In genomic region chr1:32724678-32725594, GRCh38 we compare ENCODE assay signal across 9 cellular contexts. TPM values are rescaled to one million over a fixed set of nuclear protein-coding genes. Genes with fewer than 3 reads are reported as not detected.
A peak's percentile ranks its signal among the peaks of the same experiment; 100 is the strongest.
DNase-seq lines count a peak whose midpoint lies in the region; ATAC-seq and TF ChIP-seq lines count a peak whose summit lies in the region.
"Had no signal": no experiment of that assay in that cellular context is flagged by ENCODE, and none has a peak within 500 bp of the region (broad histone marks: within the 10 kb centered on the region; RNA-seq: fewer than 3 reads in every experiment).

No MANE protein-coding gene starts in this region.

- peaks cover 10% of the 10 kb centered on the region for H3K27me3 Mint-ChIP-seq in GM23338 (ENCODE audit: insufficient read depth, low read depth, poor library complexity)
- peaks cover 17% of the 10 kb centered on the region for H3K27me3 Mint-ChIP-seq in dendritic cell treated with granulocyte-macrophage colony-stimulating factor and Interleukin-4, amounts not matched to agents 40 ng/mL and 50 ng/mL, for 4 days
- H3K27me3 Mint-ChIP-seq in natural killer cell treated with Interleukin-12 subunit alpha and Interleukin-12 subunit beta and Interleukin-15 and Interleukin-18, amount 100 ng/mL, for 72 hours = peaks cover 9 to 13% of the 10 kb centered on the region in 2 donors

- TF ChIP-seq CTCF in 22Rv1 (IDR thresholded peaks at IDR 0.05) = no peak
- TF ChIP-seq CTCF in GM23338 (conservative IDR thresholded peaks at IDR 0.05; ENCODE audit: low read depth in 2 of 2) = no peak
- no peak for TF ChIP-seq CTCF in RWPE2 (IDR thresholded peaks at IDR 0.05; ENCODE audit: poor library complexity, severe bottlenecking)

- no peaks in the 10 kb centered on the region for H3K9me3 ChIP-seq in RWPE2 (ENCODE audit: severe bottlenecking)
- H3K9me3 ChIP-seq: tibial artery had no signal

- H3K36me3 ChIP-seq in GM23338 (ENCODE audit: insufficient read depth) = no peaks in the 10 kb centered on the region
- H3K36me3 ChIP-seq in RWPE2 (ENCODE audit: low read depth) = no peaks in the 10 kb centered on the region
- H3K36me3 ChIP-seq: tibial artery had no signal

- ATAC-seq in GM23338 (peak; percentile 76), RWPE2 (ENCODE audit: low read depth) (peak; percentile 97)
- ATAC-seq in natural killer cell treated with Interleukin-12 subunit alpha and Interleukin-12 subunit beta and Interleukin-15 and Interleukin-18, amount 100 ng/mL, for 72 hours = peak; percentile 62 to 71

- H3K79me2 ChIP-seq in GM23338 (replicated peaks; ENCODE audit: insufficient read depth) = no peaks in the 10 kb centered on the region

- peak overlapping the region; percentile 58 for H3K27ac Mint-ChIP-seq in GM23338
- peak overlapping the region; percentile 33 for H3K27ac Mint-ChIP-seq in dendritic cell treated with granulocyte-macrophage colony-stimulating factor and Interleukin-4, amounts not matched to agents 40 ng/mL and 50 ng/mL, for 4 days
- peak overlapping the region in 1 of 2 donors; percentile 28 for H3K27ac Mint-ChIP-seq in natural killer cell treated with Interleukin-12 subunit alpha and Interleukin-12 subunit beta and Interleukin-15 and Interleukin-18, amount 100 ng/mL, for 72 hours

- peaks cover 13% of the 10 kb centered on the region; the same call in 1 of the 2 replicates for H3K4me1 ChIP-seq in GM23338 (ENCODE audit: insufficient read depth)
- H3K4me1 ChIP-seq in RWPE2 (ENCODE audit: insufficient read depth, poor library complexity, severe bottlenecking) = peaks cover 14% of the 10 kb centered on the region

- H3F3A ChIP-seq in GM23338 (replicated peaks; ENCODE audit: low read depth) = 0 out of 2 replicates have a peak, but pooled peaks cover 4% of the 10 kb centered on the region

- H2AFZ ChIP-seq in GM23338 = peak overlapping the region; percentile 90

- peaks cover 17% of the 10 kb centered on the region for H3K4me1 Mint-ChIP-seq in GM23338
- peaks cover 28% of the 10 kb centered on the region for H3K4me1 Mint-ChIP-seq in dendritic cell treated with granulocyte-macrophage colony-stimulating factor and Interleukin-4, amounts not matched to agents 40 ng/mL and 50 ng/mL, for 4 days (ENCODE audit: low read depth)
- H3K4me1 Mint-ChIP-seq in natural killer cell treated with Interleukin-12 subunit alpha and Interleukin-12 subunit beta and Interleukin-15 and Interleukin-18, amount 100 ng/mL, for 72 hours (ENCODE audit: low read depth in 2 of 2) = peaks cover 9 to 14% of the 10 kb centered on the region in 2 donors

- intact Hi-C loops in dendritic cell treated with granulocyte-macrophage colony-stimulating factor and Interleukin-4, amounts not matched to agents 40 ng/mL and 50 ng/mL, for 4 days (cut with micrococcal nuclease) = no loop called here

- no peak overlapping the region for H3K4me3 ChIP-seq in GM23338
- H3K4me3 ChIP-seq in RWPE2 (ENCODE audit: severe bottlenecking) = no peak overlapping the region
- H3K4me3 ChIP-seq: tibial artery had no signal

- H3K4me2 ChIP-seq in GM23338 = peak overlapping the region; percentile 51

- no peak overlapping the region for H3K4me3 Mint-ChIP-seq in GM23338
- H3K4me3 Mint-ChIP-seq in dendritic cell treated with granulocyte-macrophage colony-stimulating factor and Interleukin-4, amounts not matched to agents 40 ng/mL and 50 ng/mL, for 4 days = no peak overlapping the region
- H3K4me3 Mint-ChIP-seq in natural killer cell treated with Interleukin-12 subunit alpha and Interleukin-12 subunit beta and Interleukin-15 and Interleukin-18, amount 100 ng/mL, for 72 hours = no peak overlapping the region

- H3K9me3 Mint-ChIP-seq in GM23338 = no peaks in the 10 kb centered on the region
- no peaks in the 10 kb centered on the region for H3K9me3 Mint-ChIP-seq in dendritic cell treated with granulocyte-macrophage colony-stimulating factor and Interleukin-4, amounts not matched to agents 40 ng/mL and 50 ng/mL, for 4 days
- H3K9me3 Mint-ChIP-seq in natural killer cell treated with Interleukin-12 subunit alpha and Interleukin-12 subunit beta and Interleukin-15 and Interleukin-18, amount 100 ng/mL, for 72 hours = no peaks in the 10 kb centered on the region

- no peaks in the 10 kb centered on the region for H4K20me1 ChIP-seq in GM23338 (replicated peaks; ENCODE audit: insufficient read depth)

- H3K9me2 ChIP-seq in GM23338 (ENCODE audit: insufficient read depth) = no peaks in the 10 kb centered on the region; the same call in 1 of the 2 replicates

- DNase-seq in GM23338 (ENCODE audit: low spot score) (peak; percentile 72), RWPE2 (ENCODE audit: low spot score) (peak; percentile 85), NCI-H345 (lab: John Stamatoyannopoulos, UW) (no peak), NCI-H1436 treated with DMSO at 0.1 percent for 48 hours (lab: John Stamatoyannopoulos, UW) (no peak)
- DNase-seq in natural killer cell treated with Interleukin-12 subunit alpha and Interleukin-12 subunit beta and Interleukin-15 and Interleukin-18, amount 100 ng/mL, for 72 hours (ENCODE audit: low spot score) = no peak
- no peak for DNase-seq in effector CD4-positive, alpha-beta T cell

- no peaks in the 10 kb centered on the region for H3K36me3 Mint-ChIP-seq in GM23338 (ENCODE audit: low read depth)
- H3K36me3 Mint-ChIP-seq in dendritic cell treated with granulocyte-macrophage colony-stimulating factor and Interleukin-4, amounts not matched to agents 40 ng/mL and 50 ng/mL, for 4 days (ENCODE audit: low read depth) = no peaks in the 10 kb centered on the region
- no peaks in the 10 kb centered on the region for H3K36me3 Mint-ChIP-seq in natural killer cell treated with Interleukin-12 subunit alpha and Interleukin-12 subunit beta and Interleukin-15 and Interleukin-18, amount 100 ng/mL, for 72 hours

- H3K27me3 ChIP-seq in GM23338 (ENCODE audit: insufficient read depth) (no peaks in the 10 kb centered on the region), RWPE2 (ENCODE audit: insufficient read depth, poor library complexity, severe bottlenecking) (no peaks in the 10 kb centered on the region)
- H3K27me3 ChIP-seq: tibial artery had no signal

- 0 out of 2 replicates have a peak overlapping the region, but pooled peaks have one; percentile 7 for H3K27ac ChIP-seq in 22Rv1
- no peak overlapping the region for H3K27ac ChIP-seq in GM23338 (ENCODE audit: low read depth)
- peak overlapping the region; percentile 50 for H3K27ac ChIP-seq in RWPE2 (ENCODE audit: poor library complexity, severe bottlenecking)
- H3K27ac ChIP-seq: tibial artery had no signal

TF ChIP-seq in GM23338, 12 proteins besides CTCF, POLR2A, EP300 and RAD21 (continues in another document):
- TF ChIP-seq EZH2phosphoT487 (IDR thresholded peaks at IDR 0.05; ENCODE audit: unreplicated experiment) = no peak
- TF ChIP-seq EZH2 (IDR thresholded peaks at IDR 0.05; ENCODE audit: low read depth, unreplicated experiment) = no peak
- no peak for TF ChIP-seq STAT1 (IDR thresholded peaks at IDR 0.05; ENCODE audit: unreplicated experiment)

RNA-seq across cellular contexts. Expression of gene SYNC, which starts 22.4 kb away (rescaled TPM):
- not detected in 2 replicates for total RNA-seq in GM23338 (2014; rRNA removed; shearing (Covaris generic))
- 0.31 TPM in 1 of 2 replicates, not detected in the other for polyA plus RNA-seq in GM23338 (2016; fragmentation: Nextera tagmentation; extraction: Ambion mirVana)
- not detected for total RNA-seq in natural killer cell treated with Interleukin-12 subunit alpha and Interleukin-12 subunit beta and Interleukin-15 and Interleukin-18, amount 100 ng/mL, for 72 hours

Comparison
In these comparisons a context has a peak if more than half of its experiments do, and no peak if none do; other contexts are left out.
1. DNase-seq: peak in GM23338 (single experiment) and RWPE2 (single experiment); none in natural killer cell treated with Interleukin-12 subunit alpha and Interleukin-12 subunit beta and Interleukin-15 and Interleukin-18, amount 100 ng/mL, for 72 hours (single experiment), NCI-H345 (single experiment), NCI-H1436 treated with DMSO at 0.1 percent for 48 hours (single experiment) and effector CD4-positive, alpha-beta T cell (single experiment).
2. Peak in every context shown above with its lines, with median percentiles within 50 percentile points of each other: ATAC-seq.